In genomic region chr17:21370430-21370829, GRCh38 we compare ENCODE assay signal across 1 cellular context.
TF ChIP-seq lines count a peak whose summit lies in the region.

No MANE protein-coding gene starts in this region.

TF ChIP-seq in GM12878, 131 proteins besides CTCF, POLR2A, EP300 and RAD21 (continued from another document):
- no peak for TF ChIP-seq ZNF384 (IDR thresholded peaks at IDR 0.05; ENCODE audit: borderline replicate concordance, low read depth, low read length)
- TF ChIP-seq ZSCAN29 (IDR thresholded peaks at IDR 0.05), result no peak
- TF ChIP-seq CBFB (IDR thresholded peaks at IDR 0.05; ENCODE audit: low read depth), result no peak
- no peak for TF ChIP-seq ZBED1 (IDR thresholded peaks at IDR 0.05; ENCODE audit: borderline replicate concordance)
- no peak for TF ChIP-seq TCF7 (IDR thresholded peaks at IDR 0.05; ENCODE audit: borderline replicate concordance)
- TF ChIP-seq IKZF1 (conservative IDR thresholded peaks at IDR 0.05), result no peak
